Comparison of ENCODE assay signal across 10 cellular contexts in genomic region chr16:84663433-84664101, GRCh38. TPM values are rescaled to one million over a fixed set of nuclear protein-coding genes. Genes with fewer than 3 reads are reported as not detected.
DNase-seq lines count a peak whose midpoint lies in the region; ATAC-seq lines count a peak whose summit lies in the region.
"Had no signal": no experiment of that assay in that cellular context is flagged by ENCODE, and none has a peak within 500 bp of the region (broad histone marks: within the 10 kb centered on the region; RNA-seq: fewer than 3 reads in every experiment).

No MANE protein-coding gene starts in this region.

- no peak overlapping the region for H2BK15ac ChIP-seq in neuronal stem cell (ENCODE audit: low read length)

- H4K8ac ChIP-seq in neuronal stem cell (ENCODE audit: low read depth, low read length), result peak overlapping the region; percentile 45

- H2AFZ ChIP-seq in neuronal stem cell (ENCODE audit: low read length), result no peak overlapping the region

- no peak overlapping the region for H4K91ac ChIP-seq in neuronal stem cell (ENCODE audit: low read depth, low read length, poor library complexity)

- H2BK12ac ChIP-seq in neuronal stem cell (ENCODE audit: low read length), result no peak overlapping the region

- DNase-seq in neuronal stem cell (ENCODE audit: low spot score) (no peak), MV-4-11 (lab: John Stamatoyannopoulos, UW) (no peak), cerebellar nuclear complex (lab: John Stamatoyannopoulos, UW) (no peak), CD1c-positive myeloid dendritic cell (ENCODE audit: extremely low spot score) (no peak)
- no peak for DNase-seq in stimulated activated CD4-positive, alpha-beta T cell treated with anti-CD3 and anti-CD28 coated beads, Interleukin-4, amount 100 ng/mL, for 24 hours
- DNase-seq: activated CD8-positive, alpha-beta memory T cell treated with anti-CD3 and anti-CD28 coated beads, Interleukin-2, amount 50 U/mL, for 48 hours had no signal

- H3K79me1 ChIP-seq in neuronal stem cell (ENCODE audit: low read depth, low read length), result no peaks in the 10 kb centered on the region

- H3K23ac ChIP-seq in neuronal stem cell (ENCODE audit: low read depth, low read length, poor library complexity), result no peak overlapping the region

- ATAC-seq in GM18867 (IDR thresholded peaks at IDR 0.05; ENCODE audit: unreplicated experiment) (peak; percentile 80), GM21576 (IDR thresholded peaks at IDR 0.05; ENCODE audit: unreplicated experiment) (peak; percentile 72), HG03378 (IDR thresholded peaks at IDR 0.05; ENCODE audit: unreplicated experiment) (peak; percentile 80)

- H2BK120ac ChIP-seq in neuronal stem cell (ENCODE audit: low read depth, low read length), result no peak overlapping the region

- peaks cover 6 to 71% of the 10 kb centered on the region in 2 donors for H3K36me3 ChIP-seq in neuronal stem cell (replicated peaks in 1 of 2; ENCODE audit: control insufficient read depth in 2 of 2, insufficient read depth in 2 of 2, low read length in 2 of 2)

- no peak overlapping the region for H2BK5ac ChIP-seq in neuronal stem cell (ENCODE audit: low read length)

- no CpG with 5 or more reads among the region's 9 CpGs for WGBS in neuronal stem cell (ENCODE audit: extremely low coverage in 2 of 2, insufficient read length in 2 of 2, insufficient replicate concordance in 1 of 2), 2 donors

- no peaks in the 10 kb centered on the region for H3K4me1 ChIP-seq in neuronal stem cell (ENCODE audit: control insufficient read depth in 2 of 2, insufficient read depth in 1 of 2, low read depth in 1 of 2, low read length in 2 of 2)
- H3K4me1 ChIP-seq: esophagus muscularis mucosa had no signal

- H3K27ac ChIP-seq in neuronal stem cell (replicated peaks; ENCODE audit: low read length), result no peak overlapping the region
- H3K27ac ChIP-seq: esophagus muscularis mucosa had no signal

- no peak overlapping the region for H3K9ac ChIP-seq in neuronal stem cell (ENCODE audit: low read depth, low read length, poor library complexity)

- no peak overlapping the region for H3K14ac ChIP-seq in neuronal stem cell (ENCODE audit: low read length)

- H3K4ac ChIP-seq in neuronal stem cell (ENCODE audit: low read length), result no peak overlapping the region

- H3K18ac ChIP-seq in neuronal stem cell (ENCODE audit: low read length), result no peak overlapping the region

- no peaks in the 10 kb centered on the region for H3K9me3 ChIP-seq in neuronal stem cell (replicated peaks in 1 of 2; ENCODE audit: control insufficient read depth in 2 of 2, insufficient read depth in 1 of 2, low read depth in 1 of 2, low read length in 2 of 2)
- H3K9me3 ChIP-seq: esophagus muscularis mucosa had no signal

- H2AK5ac ChIP-seq in neuronal stem cell (ENCODE audit: low read depth, low read length), result no peak overlapping the region

- H3K27me3 ChIP-seq in neuronal stem cell (ENCODE audit: control insufficient read depth in 3 of 3, insufficient read depth in 3 of 3, low read depth in 1 of 3, low read length in 3 of 3), result no peaks in the 10 kb centered on the region
- H3K27me3 ChIP-seq: esophagus muscularis mucosa had no signal

- no peak overlapping the region for H3K4me3 ChIP-seq in neuronal stem cell (ENCODE audit: low read length in 2 of 2)
- H3K4me3 ChIP-seq: esophagus muscularis mucosa had no signal

- H3K4me2 ChIP-seq in neuronal stem cell (ENCODE audit: insufficient read depth, low read length, poor library complexity, severe bottlenecking), result no peak overlapping the region

RNA-seq across cellular contexts. Expression of gene KLHL36, which starts 15.3 kb away (rescaled TPM):
- polyA plus RNA-seq in neuronal stem cell (2013, experiment 1 of 2), result 7.4 TPM
- polyA plus RNA-seq in neuronal stem cell (2013, experiment 2 of 2), result 8.0 TPM

RNA-seq across cellular contexts. Expression of gene USP10, which starts 36.2 kb away (rescaled TPM):
- polyA plus RNA-seq in neuronal stem cell (2013, experiment 1 of 2), result 92.1 TPM
- polyA plus RNA-seq in neuronal stem cell (2013, experiment 2 of 2), result 91.9 TPM

RNA-seq across cellular contexts. Expression of gene COTL1, which starts 45.7 kb away (rescaled TPM):
- polyA plus RNA-seq in neuronal stem cell (2013, experiment 1 of 2), result 222 TPM
- polyA plus RNA-seq in neuronal stem cell (2013, experiment 2 of 2), result 221 TPM
